In genomic region chr1:2298685-2299673, GRCh38 we compare ENCODE assay signal across 11 cellular contexts.
A peak's percentile ranks its signal among the peaks of the same experiment; 100 is the strongest.
DNase-seq lines count a peak whose midpoint lies in the region; ATAC-seq and TF ChIP-seq lines count a peak whose summit lies in the region.
"Had no signal": no experiment of that assay in that cellular context is flagged by ENCODE, and none has a peak within 500 bp of the region (broad histone marks: within the 10 kb centered on the region; RNA-seq: fewer than 3 reads in every experiment).

No MANE protein-coding gene starts in this region.

- H3K9ac ChIP-seq in colonic mucosa (ENCODE audit: low read depth in 2 of 2, low read length in 2 of 2) = peak overlapping the region; percentile 28 to 46

- peaks cover 80% of the 10 kb centered on the region for H3K4me1 Mint-ChIP-seq in activated naive CD4-positive, alpha-beta T cell treated with anti-CD3 and anti-CD28 coated beads for 36 hours (ENCODE audit: low read depth)
- H3K4me1 Mint-ChIP-seq in mesothelial cell of epicardium = peaks cover 14% of the 10 kb centered on the region

- H3K36me3 ChIP-seq in colonic mucosa (no peaks in the 10 kb centered on the region), upper lobe of right lung (peaks cover 8% of the 10 kb centered on the region)
- H3K36me3 ChIP-seq: BE2C had no signal

- peaks cover 13% of the 10 kb centered on the region for H3K36me3 Mint-ChIP-seq in activated naive CD4-positive, alpha-beta T cell treated with anti-CD3 and anti-CD28 coated beads for 36 hours (ENCODE audit: low read depth)
- H3K36me3 Mint-ChIP-seq in mesothelial cell of epicardium = peaks cover 4% of the 10 kb centered on the region

- no peak for DNase-seq in activated naive CD4-positive, alpha-beta T cell treated with anti-CD3 and anti-CD28 coated beads for 36 hours
- no peak for DNase-seq in activated naive CD4-positive, alpha-beta T cell treated with anti-CD3 and anti-CD28 coated beads, Interleukin-2, amount 50 U/mL, for 16 hours
- no peak for DNase-seq in colonic mucosa
- no peak for DNase-seq in mesothelial cell of epicardium (ENCODE audit: low spot score in 2 of 2, unreplicated experiment in 2 of 2)
- DNase-seq in upper lobe of right lung = peak; percentile 85
- no peak for DNase-seq in SW 1271 (lab: John Stamatoyannopoulos, UW)
- DNase-seq in GM10266 (ENCODE audit: extremely low spot score) = no peak
- no peak for DNase-seq in NCI-H146 (lab: John Stamatoyannopoulos, UW)
- DNase-seq: BE2C; stimulated activated CD4-positive, alpha-beta T cell treated with anti-CD3 and anti-CD28 coated beads, Interleukin-15, amount 100 ng/mL, for 24 hours had no signal

- H3K4me1 ChIP-seq in colonic mucosa = peaks cover 14% of the 10 kb centered on the region
- H3K4me1 ChIP-seq in upper lobe of right lung = peaks cover 70% of the 10 kb centered on the region
- H3K4me1 ChIP-seq: BE2C had no signal

- H3K9me3 Mint-ChIP-seq in activated naive CD4-positive, alpha-beta T cell treated with anti-CD3 and anti-CD28 coated beads for 36 hours = no peaks in the 10 kb centered on the region
- no peaks in the 10 kb centered on the region for H3K9me3 Mint-ChIP-seq in mesothelial cell of epicardium

- H3K27me3 ChIP-seq in colonic mucosa (no peaks in the 10 kb centered on the region), upper lobe of right lung (no peaks in the 10 kb centered on the region)
- H3K27me3 ChIP-seq: BE2C had no signal

- H3K4me3 ChIP-seq in colonic mucosa (no peak overlapping the region), upper lobe of right lung (no peak overlapping the region)
- H3K4me3 ChIP-seq: SK-N-MC had no signal

- peak; percentile 72 for ATAC-seq in upper lobe of right lung

- no peaks in the 10 kb centered on the region for H3K27me3 Mint-ChIP-seq in activated naive CD4-positive, alpha-beta T cell treated with anti-CD3 and anti-CD28 coated beads for 36 hours (ENCODE audit: low read depth)
- H3K27me3 Mint-ChIP-seq in mesothelial cell of epicardium (ENCODE audit: low read depth) = no peaks in the 10 kb centered on the region

- no peak for TF ChIP-seq CTCF in colonic mucosa (IDR thresholded peaks at IDR 0.05)
- TF ChIP-seq CTCF in mesothelial cell of epicardium (IDR thresholded peaks at IDR 0.05; ENCODE audit: unreplicated experiment) = no peak
- TF ChIP-seq CTCF in upper lobe of right lung (IDR thresholded peaks at IDR 0.05) = no peak
- no peak for TF ChIP-seq CTCF in GM10266 (IDR thresholded peaks at IDR 0.05; ENCODE audit: control insufficient read depth, insufficient read depth, low read depth, missing control alignments)

- H3K27ac Mint-ChIP-seq in activated naive CD4-positive, alpha-beta T cell treated with anti-CD3 and anti-CD28 coated beads for 36 hours = peak overlapping the region; percentile 98
- peak overlapping the region; percentile 53 for H3K27ac Mint-ChIP-seq in mesothelial cell of epicardium

- CTCF ChIA-PET in activated naive CD4-positive, alpha-beta T cell treated with anti-CD3 and anti-CD28 coated beads for 36 hours (lab: Charles Lee) = interaction anchor here (1.8 kb wide), 1 partner anchor 104 kb away, joined by 7 read pairs; the partner anchor contains the start of gene FAAP20

- intact Hi-C loops in activated naive CD4-positive, alpha-beta T cell treated with anti-CD3 and anti-CD28 coated beads for 36 hours (cut with micrococcal nuclease) = loop anchor here (10.0 kb wide), 1 partner anchor 286 kb away; the partner anchor contains the start of gene PRXL2B
- intact Hi-C loops in colonic mucosa (cut with DNase I) = no loop called here
- intact Hi-C loops in upper lobe of right lung (cut with DNase I) = no loop called here

- no peak overlapping the region for H3K4me3 Mint-ChIP-seq in activated naive CD4-positive, alpha-beta T cell treated with anti-CD3 and anti-CD28 coated beads for 36 hours
- H3K4me3 Mint-ChIP-seq in mesothelial cell of epicardium = no peak overlapping the region

- no peaks in the 10 kb centered on the region for H3K9me3 ChIP-seq in colonic mucosa
- H3K9me3 ChIP-seq in upper lobe of right lung = no peaks in the 10 kb centered on the region
- H3K9me3 ChIP-seq: BE2C had no signal

- H3K27ac ChIP-seq in colonic mucosa (no peak overlapping the region), upper lobe of right lung (peak overlapping the region; percentile 88)
- H3K27ac ChIP-seq: SK-N-MC had no signal
